In the genomic region with DNA sequence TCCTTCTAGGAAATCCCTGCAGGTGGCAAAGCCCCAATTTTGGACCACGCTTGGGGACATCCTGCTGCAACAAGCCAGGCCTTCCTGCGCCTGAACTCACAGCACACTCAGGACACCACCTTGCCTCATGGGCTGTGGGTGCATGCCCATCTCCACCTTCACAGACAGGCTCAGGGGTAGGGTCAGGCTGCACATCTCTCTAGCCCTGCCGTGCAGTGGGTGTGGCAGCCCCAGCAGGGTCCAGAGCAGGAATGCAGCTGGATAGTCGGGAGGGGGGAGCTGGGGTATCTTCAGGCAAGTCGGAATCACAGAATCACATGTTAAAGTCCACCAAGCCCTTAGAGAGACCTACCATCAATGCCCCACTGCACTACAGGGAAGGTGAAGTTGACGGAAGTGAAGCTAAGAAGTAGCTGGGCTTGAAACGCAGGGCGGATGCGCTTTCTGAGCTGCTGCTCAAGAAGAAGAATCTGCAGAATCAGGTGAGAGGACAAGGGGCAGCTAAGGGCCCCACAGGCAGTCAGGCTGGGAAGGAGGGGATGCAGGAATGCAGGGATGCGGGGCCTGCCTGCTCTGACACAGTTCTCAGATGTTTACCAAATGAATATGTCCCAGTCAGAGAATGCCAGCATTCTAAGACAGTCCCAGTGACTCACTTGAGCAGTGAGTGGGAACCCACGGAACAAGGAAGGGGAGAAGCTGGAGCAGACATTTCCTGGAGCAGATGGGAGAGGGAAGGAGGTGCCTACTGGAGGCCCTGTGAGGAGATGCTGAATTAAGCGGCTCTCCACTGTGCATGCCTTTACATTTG, we compare ENCODE assay signal across 11 cellular contexts. TPM values are rescaled to one million over a fixed set of nuclear protein-coding genes. Genes with fewer than 3 reads are reported as not detected.
DNase-seq lines count a peak whose midpoint lies in the region; ATAC-seq, FAIRE-seq and TF ChIP-seq lines count a peak whose summit lies in the region.
"Had no signal": no experiment of that assay in that cellular context is flagged by ENCODE, and none has a peak within 500 bp of the region (broad histone marks: within the 10 kb centered on the region; RNA-seq: fewer than 3 reads in every experiment).

No MANE protein-coding gene starts in this region.

- TF ChIP-seq POLR2A in prostate gland (IDR thresholded peaks at IDR 0.05) (no peak), GM12892 (IDR thresholded peaks at IDR 0.05; ENCODE audit: low read depth, low read length) (no peak)

- H3K4me2 ChIP-seq in fibroblast of lung (ENCODE audit: extremely low read depth, insufficient read depth, low read length) = peak overlapping the region; percentile 56

- H3K27me3 ChIP-seq in RWPE2 (ENCODE audit: insufficient read depth, poor library complexity, severe bottlenecking) = no peaks in the 10 kb centered on the region
- no peaks in the 10 kb centered on the region for H3K27me3 ChIP-seq in fibroblast of lung (ENCODE audit: control insufficient read depth, insufficient read depth, low read length)
- H3K27me3 ChIP-seq in prostate gland (replicated peaks; ENCODE audit: insufficient read depth) = no peaks in the 10 kb centered on the region

- peak; percentile 20 for DNase-seq in Calu3
- DNase-seq in RWPE2 (ENCODE audit: low spot score) = no peak
- peak; percentile 55 to 87 for DNase-seq in fibroblast of lung (ENCODE audit: low read depth in 2 of 2)
- DNase-seq in prostate gland (ENCODE audit: low spot score) = peak; percentile 30
- no peak for DNase-seq in stimulated activated CD4-positive, alpha-beta T cell treated with anti-CD3 and anti-CD28 coated beads, Interleukin-15, amount 100 ng/mL, for 24 hours
- DNase-seq in stimulated activated naive CD8-positive, alpha-beta T cell treated with anti-CD3 and anti-CD28 coated beads, Interleukin-15, Interleukin-2, amounts not matched to agents 100 U/mL and 50 U/mL, for 24 hours = no peak
- DNase-seq in GM12892 (ENCODE audit: insufficient read length) = no peak
- no peak for DNase-seq in NCI-H446 treated with DMSO at 0.1 percent for 48 hours (lab: John Stamatoyannopoulos, UW)
- DNase-seq: cerebellar nuclear complex, naive B cell, NCI-H2029 treated with DMSO at 0.1 percent for 48 hours had no signal

- H3K27ac ChIP-seq in RWPE2 (ENCODE audit: poor library complexity, severe bottlenecking) (peak overlapping the region; percentile 5), fibroblast of lung (ENCODE audit: insufficient read depth, low read length) (peak overlapping the region; percentile 60), prostate gland (peak overlapping the region; percentile 78 to 88)

- no peak overlapping the region for H3K4me3 ChIP-seq in RWPE2 (ENCODE audit: severe bottlenecking)
- H3K4me3 ChIP-seq in fibroblast of lung (replicated peaks in 1 of 4; ENCODE audit: control extremely low read depth in 1 of 4, insufficient read depth in 1 of 4, low read depth in 3 of 4, low read length in 4 of 4) = no peak overlapping the region
- H3K4me3 ChIP-seq in prostate gland = peak overlapping the region in 1 of 2 donors; percentile 34

- no peaks in the 10 kb centered on the region for H3K27me3 Mint-ChIP-seq in Calu3 (ENCODE audit: unreplicated experiment)
- H3K27me3 Mint-ChIP-seq: naive B cell had no signal

- no peaks in the 10 kb centered on the region for H3K9me3 Mint-ChIP-seq in Calu3 (ENCODE audit: low read depth, unreplicated experiment)
- H3K9me3 Mint-ChIP-seq: naive B cell had no signal

- FAIRE-seq in GM12892 (lab: Jason Lieb, UNC) = no peak

- peaks cover 65% of the 10 kb centered on the region for H3K79me2 ChIP-seq in fibroblast of lung (ENCODE audit: control insufficient read depth, insufficient read depth, low read length)

- H3K36me3 ChIP-seq in RWPE2 (ENCODE audit: low read depth) = peaks cover 8% of the 10 kb centered on the region
- H3K36me3 ChIP-seq in fibroblast of lung (ENCODE audit: control insufficient read depth, insufficient read depth, low read length) = peaks cover 12% of the 10 kb centered on the region
- H3K36me3 ChIP-seq in prostate gland = no peaks in the 10 kb centered on the region

- no peak overlapping the region for H3K4me3 Mint-ChIP-seq in Calu3 (ENCODE audit: low read depth, unreplicated experiment)
- H3K4me3 Mint-ChIP-seq: naive B cell had no signal

- peak overlapping the region; percentile 20 for H3K9ac ChIP-seq in fibroblast of lung (ENCODE audit: insufficient read depth, low read length)

- peaks cover 22% of the 10 kb centered on the region for H3K4me1 Mint-ChIP-seq in Calu3 (ENCODE audit: low read depth, unreplicated experiment)

- intact Hi-C loops in Calu3 (cut with micrococcal nuclease; ENCODE audit: unreplicated experiment) = no loop called here
- intact Hi-C loops in prostate gland (cut with DNase I) = no loop called here

- CTCF ChIA-PET in Calu3 (lab: Charles Lee) = interaction anchor here (1.1 kb wide), 1 partner anchor 29 kb away, joined by 4 read pairs; no protein-coding TSS in a partner anchor

- H3K9me3 ChIP-seq in RWPE2 (ENCODE audit: severe bottlenecking) = no peaks in the 10 kb centered on the region
- H3K9me3 ChIP-seq in fibroblast of lung (ENCODE audit: control insufficient read depth, insufficient read depth, low read depth, low read length) = no peaks in the 10 kb centered on the region
- no peaks in the 10 kb centered on the region for H3K9me3 ChIP-seq in prostate gland

- ATAC-seq in RWPE2 (ENCODE audit: low read depth) = peak; percentile 85
- no peak for ATAC-seq in stimulated activated naive CD8-positive, alpha-beta T cell treated with anti-CD3 and anti-CD28 coated beads, Interleukin-15, Interleukin-2, amounts not matched to agents 100 U/mL and 50 U/mL, for 24 hours

- 73% methylated on average over 12 of the region's 12 CpGs for whole genome bisulfite sequencing in prostate gland

- no peak overlapping the region for H3K27ac Mint-ChIP-seq in Calu3 (ENCODE audit: unreplicated experiment)

- H4K20me1 ChIP-seq in fibroblast of lung (ENCODE audit: control insufficient read depth, extremely low read depth, insufficient read depth, low read length) = no peaks in the 10 kb centered on the region

- no peak overlapping the region for H2AFZ ChIP-seq in fibroblast of lung (ENCODE audit: low read length)

- TF ChIP-seq CTCF in Calu3 (IDR thresholded peaks at IDR 0.05; ENCODE audit: unreplicated experiment) (no peak), RWPE2 (IDR thresholded peaks at IDR 0.05; ENCODE audit: poor library complexity, severe bottlenecking) (no peak), fibroblast of lung (conservative IDR thresholded peaks at IDR 0.05 in 1 of 2, IDR thresholded peaks at IDR 0.05 in 1 of 2; ENCODE audit: low read depth in 1 of 2, low read length in 2 of 2) (no peak), prostate gland (IDR thresholded peaks at IDR 0.05) (no peak)

- no TSS peak for BruUV-seq in Calu3 (replicated peaks; lab: Mats Ljungman, UMichigan)

- H3K36me3 Mint-ChIP-seq in Calu3 (ENCODE audit: insufficient read depth, unreplicated experiment) = no peaks in the 10 kb centered on the region
- H3K36me3 Mint-ChIP-seq: naive B cell had no signal

- H3K4me1 ChIP-seq in RWPE2 (ENCODE audit: insufficient read depth, poor library complexity, severe bottlenecking) (peaks cover 3% of the 10 kb centered on the region), fibroblast of lung (ENCODE audit: control insufficient read depth, extremely low read depth, insufficient read depth, low read length) (peaks cover 24% of the 10 kb centered on the region), prostate gland (replicated peaks) (peaks cover 13% of the 10 kb centered on the region)

RNA-seq across cellular contexts. Expression of a gene that starts 11.3 kb away (rescaled TPM):
- total RNA-seq in Calu3 (2022) (53.1 and 60.9 TPM in 2 replicates), fibroblast of lung (71.7 and 83.9 TPM in 2 replicates), prostate gland (100 to 1,000 TPM; 155 to 202 TPM)
- 158 and 181 TPM in 2 replicates for polyA plus RNA-seq in fibroblast of lung
- 142 and 157 TPM in 2 replicates for polyA plus RNA-seq in fibroblast of lung (2012)
- 180 and 182 TPM in 2 replicates for polyA minus RNA-seq in fibroblast of lung (ENCODE audit: low replicate concordance)
- polyA plus RNA-seq in GM12892 (2012; ENCODE audit: missing spikeins) = 5.9 TPM

RNA-seq across cellular contexts. Expression of a gene that starts 39.6 kb away (rescaled TPM):
- total RNA-seq in Calu3 (2022) = 11.5 and 12.0 TPM in 2 replicates
- total RNA-seq in fibroblast of lung = 12.1 and 18.7 TPM in 2 replicates
- 13.5 and 40.8 TPM in 2 replicates for polyA plus RNA-seq in fibroblast of lung
- 15.2 and 45.3 TPM in 2 replicates for polyA plus RNA-seq in fibroblast of lung (2012)
- 5.3 and 9.2 TPM in 2 replicates for polyA minus RNA-seq in fibroblast of lung (ENCODE audit: low replicate concordance)
- total RNA-seq in prostate gland = 10 to 100 TPM; 27.9 to 34.3 TPM
- polyA plus RNA-seq in GM12892 (2012; ENCODE audit: missing spikeins) = 9.2 TPM

RNA-seq across cellular contexts. Expression of a gene that starts 57.0 kb away (rescaled TPM):
- total RNA-seq in Calu3 (2022) = 17.2 and 22.9 TPM in 2 replicates
- 2.6 and 4.3 TPM in 2 replicates for total RNA-seq in fibroblast of lung
- polyA plus RNA-seq in fibroblast of lung = 6.2 and 6.4 TPM in 2 replicates
- polyA plus RNA-seq in fibroblast of lung (2012) = 2.7 and 3.0 TPM in 2 replicates
- 1.3 and 3.8 TPM in 2 replicates for polyA minus RNA-seq in fibroblast of lung (ENCODE audit: low replicate concordance)
- total RNA-seq in prostate gland = 10 to 100 TPM in 1 of 2 donors, 1 to 10 TPM in 1; 3.3 to 50.3 TPM
- polyA plus RNA-seq in GM12892 (2012; ENCODE audit: missing spikeins) = 13.7 TPM

Comparison
In these comparisons a context has a peak if more than half of its experiments do, and no peak if none do; other contexts are left out.
1. DNase-seq: peak in Calu3 (single experiment), fibroblast of lung (2 of 2) and prostate gland (single experiment); none in RWPE2 (single experiment), stimulated activated CD4-positive, alpha-beta T cell treated with anti-CD3 and anti-CD28 coated beads, Interleukin-15, amount 100 ng/mL, for 24 hours (single experiment), stimulated activated naive CD8-positive, alpha-beta T cell treated with anti-CD3 and anti-CD28 coated beads, Interleukin-15, Interleukin-2, amounts not matched to agents 100 U/mL and 50 U/mL, for 24 hours (single experiment), GM12892 (single experiment) and NCI-H446 treated with DMSO at 0.1 percent for 48 hours (single experiment).
2. H3K27ac ChIP-seq: peak in every context shown above with its lines; median percentile 83 in prostate gland; 60 in fibroblast of lung; 5 in RWPE2.